In genomic region chr16:24568392-24568791, GRCh38 we compare ENCODE assay signal across 10 cellular contexts. TPM values are rescaled to one million over a fixed set of nuclear protein-coding genes. Genes with fewer than 3 reads are reported as not detected.
DNase-seq lines count a peak whose midpoint lies in the region; ATAC-seq, FAIRE-seq and TF ChIP-seq lines count a peak whose summit lies in the region.
"Had no signal": no experiment of that assay in that cellular context is flagged by ENCODE, and none has a peak within 500 bp of the region (broad histone marks: within the 10 kb centered on the region; RNA-seq: fewer than 3 reads in every experiment).

No MANE protein-coding gene starts in this region.

- POLR2A ChIA-PET in HepG2 (lab: Yijun Ruan, JAX), result no interaction called here

- BruUV-seq in HepG2 (replicated peaks; lab: Mats Ljungman, UMichigan), result no TSS peak

- TF ChIP-seq EP300 in HepG2 (IDR thresholded peaks at IDR 0.05; ENCODE audit: low read depth in 2 of 2, low read length in 2 of 2), result no peak
- TF ChIP-seq EP300 in HepG2 (CRISPR knock-in tag; IDR thresholded peaks at IDR 0.05; ENCODE audit: borderline replicate concordance), result no peak

- no peak overlapping the region for H3T11ph ChIP-seq in H9 (ENCODE audit: low read length)

- no peak overlapping the region for H2BK5ac ChIP-seq in H9 (ENCODE audit: insufficient read length, low read length)

- no peak for TF ChIP-seq POLR2A in HepG2 (IDR thresholded peaks at IDR 0.05; ENCODE audit: insufficient read depth in 1 of 2, low read depth in 2 of 2, low read length in 2 of 2)

- WGBS in HepG2 (ENCODE audit: low lambda C conversion rate), result 95% methylated on average over 4 of the region's 4 CpGs
- no CpG with 5 or more reads among the region's 4 CpGs for WGBS in H9 (ENCODE audit: extremely low coverage, insufficient read length, low lambda C conversion rate)

- H3K9ac ChIP-seq in KMS-11 (no peak overlapping the region), HepG2 (ENCODE audit: insufficient read depth, low read depth, low read length) (no peak overlapping the region), H9 (ENCODE audit: extremely low read depth, insufficient read length, low read length) (no peak overlapping the region)

- no peak overlapping the region for H3K4me3 ChIP-seq in KMS-11 (IDR thresholded peaks at IDR 0.05; ENCODE audit: insufficient read depth, low read depth, low read length)
- no peak overlapping the region for H3K4me3 ChIP-seq in HepG2 (replicated peaks in 1 of 3; ENCODE audit: insufficient read depth in 1 of 3, low read depth in 2 of 3, low read length in 3 of 3)

- H3K14ac ChIP-seq in H9 (ENCODE audit: insufficient read depth, low read length), result no peak overlapping the region

- H2BK12ac ChIP-seq in H9 (ENCODE audit: insufficient read length, low read depth, low read length), result no peak overlapping the region

- H3K9me3 Mint-ChIP-seq in H9, result peaks cover 21 to 28% of the 10 kb centered on the region in 2 experiments

- H4K20me1 ChIP-seq in KMS-11 (ENCODE audit: insufficient read depth), result no peaks in the 10 kb centered on the region
- no peaks in the 10 kb centered on the region for H4K20me1 ChIP-seq in HepG2 (ENCODE audit: insufficient read depth, low read length)
- H4K20me1 ChIP-seq in H9 (ENCODE audit: control insufficient read depth, insufficient read depth, insufficient read length), result no peaks in the 10 kb centered on the region

- H3K79me1 ChIP-seq in H9 (ENCODE audit: insufficient read depth, low read depth, low read length, poor library complexity, severe bottlenecking), result no peaks in the 10 kb centered on the region

- H3K4me3 Mint-ChIP-seq in H9, result no peak overlapping the region
- H3K4me3 Mint-ChIP-seq: activated naive CD8-positive, alpha-beta T cell treated with anti-CD3 and anti-CD28 coated beads, Interleukin-2, amount 10 ng/mL, durations not matched to agents 7 days and 5 days; WTC11 had no signal

- H3K36me3 ChIP-seq in KMS-11 (ENCODE audit: insufficient read depth), result peaks cover 37% of the 10 kb centered on the region
- H3K36me3 ChIP-seq in HepG2 (replicated peaks in 1 of 2; ENCODE audit: control insufficient read depth in 1 of 2, insufficient read depth in 2 of 2, low read length in 2 of 2), result peaks cover 31 to 77% of the 10 kb centered on the region in 2 experiments

- H4K91ac ChIP-seq in H9 (ENCODE audit: insufficient read length, low read depth, low read length), result no peak overlapping the region

- ATAC-seq in HepG2, result no peak
- ATAC-seq: WTC11 had no signal

- no peak overlapping the region for H3K18ac ChIP-seq in H9 (ENCODE audit: insufficient read length, low read depth, low read length)

- H4K5ac ChIP-seq in H9 (ENCODE audit: insufficient read length, low read depth, low read length), result no peak overlapping the region

- no peak for FAIRE-seq in HepG2 (lab: Jason Lieb, UNC)

- no peak overlapping the region for H2AFZ ChIP-seq in KMS-11 (ENCODE audit: low read depth)
- no peak overlapping the region for H2AFZ ChIP-seq in HepG2 (ENCODE audit: low read length)
- H2AFZ ChIP-seq in H9 (ENCODE audit: low read length), result no peak overlapping the region

- H3K9me3 ChIP-seq in HepG2 (ENCODE audit: low read length), result no peaks in the 10 kb centered on the region
- H3K9me3 ChIP-seq in H9 (ENCODE audit: control insufficient read depth, low read depth, low read length), result no peaks in the 10 kb centered on the region

- H3K56ac ChIP-seq in H9 (ENCODE audit: insufficient read length, low read depth, low read length), result no peak overlapping the region

- peak; percentile 9 for DNase-seq in AG20443 (ENCODE audit: low spot score)
- peak; percentile 38 for DNase-seq in astrocyte of the hippocampus (ENCODE audit: low read depth, low spot score)
- no peak for DNase-seq in HepG2 (ENCODE audit: low spot score)
- no peak for DNase-seq in NOMO-1 treated with DMSO at 0.1 percent for 48 hours (lab: John Stamatoyannopoulos, UW; ENCODE audit: unreplicated experiment)
- no peak for DNase-seq in effector CD8-positive, alpha-beta T cell (lab: John Stamatoyannopoulos, UW)
- no peak for DNase-seq in H9
- no peak for DNase-seq in NCI-H1092 (lab: John Stamatoyannopoulos, UW)
- DNase-seq: activated naive CD8-positive, alpha-beta T cell treated with anti-CD3 and anti-CD28 coated beads, Interleukin-2, amount 10 ng/mL, durations not matched to agents 7 days and 5 days had no signal

- no peak overlapping the region for H3K27ac ChIP-seq in KMS-11
- no peak overlapping the region for H3K27ac ChIP-seq in HepG2 (ENCODE audit: extremely low read length, insufficient read depth, low read length)
- H3K27ac ChIP-seq in H9 (ENCODE audit: insufficient read length, low read depth, low read length), result no peak overlapping the region

- H3K79me2 ChIP-seq in KMS-11 (ENCODE audit: insufficient read depth, low read depth), result no peaks in the 10 kb centered on the region
- no peaks in the 10 kb centered on the region for H3K79me2 ChIP-seq in HepG2 (ENCODE audit: insufficient read depth, low read length)
- no peaks in the 10 kb centered on the region for H3K79me2 ChIP-seq in H9 (ENCODE audit: insufficient read depth, low read length)

- no peaks in the 10 kb centered on the region for H3K4me1 Mint-ChIP-seq in H9
- H3K4me1 Mint-ChIP-seq: WTC11 had no signal

- no peak overlapping the region for H3K4ac ChIP-seq in H9 (ENCODE audit: low read depth, low read length)

- H2BK120ac ChIP-seq in H9 (ENCODE audit: low read depth, low read length, poor library complexity, severe bottlenecking), result no peak overlapping the region

- peak; percentile 12; the same call in 1 of the 2 replicates for TF ChIP-seq CTCF in KMS-11 (conservative IDR thresholded peaks at IDR 0.05; ENCODE audit: low read depth, low read length)
- TF ChIP-seq CTCF in HepG2 (CRISPR knock-in tag; IDR thresholded peaks at IDR 0.05), result 0 out of 2 replicates have a peak, but pooled peaks have one; percentile 20
- TF ChIP-seq CTCF in H9 (conservative IDR thresholded peaks at IDR 0.05), result no peak; the same call in 2 of the 3 replicates

- intact Hi-C loops in HepG2 (cut with micrococcal nuclease; ENCODE audit: unreplicated experiment), result no loop called here

- in situ Hi-C loops in HepG2 (cut with HindIII; ENCODE audit: extremely low pct_ligation_motif_present, low pct_unique_long_range_greater_than_20kb), result no loop called here

- H3K4me1 ChIP-seq in KMS-11 (ENCODE audit: low read depth, poor library complexity, severe bottlenecking) (no peaks in the 10 kb centered on the region), HepG2 (ENCODE audit: insufficient read depth, low read length) (no peaks in the 10 kb centered on the region), H9 (ENCODE audit: insufficient read depth, low read length) (no peaks in the 10 kb centered on the region)

- no peak overlapping the region for H3K4me2 ChIP-seq in KMS-11
- H3K4me2 ChIP-seq in HepG2 (ENCODE audit: low read depth, low read length), result no peak overlapping the region
- H3K4me2 ChIP-seq in H9 (ENCODE audit: insufficient read depth, insufficient read length, low read length), result no peak overlapping the region

- H2AK5ac ChIP-seq in H9 (ENCODE audit: insufficient read length, low read length), result no peak overlapping the region

- H3K23me2 ChIP-seq in H9 (ENCODE audit: insufficient read length, low read depth, low read length, poor library complexity, severe bottlenecking), result no peaks in the 10 kb centered on the region

- H3K27me3 ChIP-seq in KMS-11 (ENCODE audit: insufficient read depth, low read depth) (no peaks in the 10 kb centered on the region), HepG2 (ENCODE audit: control insufficient read depth in 1 of 2, insufficient read depth in 2 of 2, low read length in 2 of 2) (no peaks in the 10 kb centered on the region), H9 (ENCODE audit: insufficient read depth, low read length) (no peaks in the 10 kb centered on the region)

- peaks cover 76 to 96% (median 89%) of the 10 kb centered on the region in 3 experiments for H3K36me3 Mint-ChIP-seq in H9 (ENCODE audit: insufficient read depth in 1 of 3, low read depth in 3 of 3)

- no peak overlapping the region for H3K23ac ChIP-seq in H9 (ENCODE audit: insufficient read length, low read depth, low read length)

- H2BK20ac ChIP-seq in H9 (ENCODE audit: low read depth, low read length, poor library complexity, severe bottlenecking), result no peak overlapping the region

- no peaks in the 10 kb centered on the region for H3K27me3 Mint-ChIP-seq in H9 (ENCODE audit: low read depth)
- H3K27me3 Mint-ChIP-seq: activated naive CD8-positive, alpha-beta T cell treated with anti-CD3 and anti-CD28 coated beads, Interleukin-2, amount 10 ng/mL, durations not matched to agents 7 days and 5 days had no signal

- no peak for TF ChIP-seq RAD21 in HepG2 (CRISPR knock-in tag; IDR thresholded peaks at IDR 0.05)

- no peak overlapping the region for H2BK15ac ChIP-seq in H9 (ENCODE audit: low read depth, low read length)

- H4K8ac ChIP-seq in H9 (replicated peaks; ENCODE audit: insufficient read length, low read depth, low read length), result no peak overlapping the region

- CTCF ChIA-PET in HepG2 (lab: Yijun Ruan, JAX; ENCODE audit: low intra/inter-chr PET ratio, low total read pairs), result interaction anchor here (1.1 kb wide), 1 partner anchor 232 kb away, joined by 4 read pairs; no protein-coding TSS in a partner anchor

- no peak overlapping the region for H3K27ac Mint-ChIP-seq in H9
- H3K27ac Mint-ChIP-seq: activated naive CD8-positive, alpha-beta T cell treated with anti-CD3 and anti-CD28 coated beads, Interleukin-2, amount 10 ng/mL, durations not matched to agents 7 days and 5 days; WTC11 had no signal

RNA-seq across cellular contexts. Expression of gene RBBP6, which starts 29.0 kb away (rescaled TPM):
- 37.1 and 45.0 TPM in 2 replicates for total RNA-seq in HepG2 (2016; rRNA removed; fragmentation: Illumina TruSeq; extraction: Trizol)
- 5.3 and 7.1 TPM in 2 replicates for total RNA-seq in HepG2 (2016; cell fraction: cytosol; rRNA removed; fragmentation: Illumina TruSeq; extraction: Trizol; ENCODE audit: low read depth)
- 37.1 and 40.4 TPM in 2 replicates for total RNA-seq in HepG2 (2016; cell fraction: insoluble cytoplasmic fraction; rRNA removed; fragmentation: Illumina TruSeq; extraction: Trizol)
- total RNA-seq in HepG2 (2016; cell fraction: membrane; rRNA removed; fragmentation: Illumina TruSeq; extraction: Trizol), result 16.1 and 20.2 TPM in 2 replicates
- 100 TPM in 2 replicates for total RNA-seq in HepG2 (2016; cell fraction: nucleus; rRNA removed; fragmentation: Illumina TruSeq; extraction: Trizol)
- polyA plus RNA-seq in HepG2 (2011; rRNA removed), result 54.6 and 70.9 TPM in 2 replicates
- polyA plus RNA-seq in HepG2 (2011; cell fraction: cytosol; rRNA removed), result 20.1 and 29.0 TPM in 2 replicates
- polyA plus RNA-seq in HepG2 (2011; cell fraction: nucleus; rRNA removed), result 53.4 and 70.4 TPM in 2 replicates
- 46.6 and 50.5 TPM in 2 replicates for polyA plus RNA-seq in HepG2 (2012)
- polyA plus RNA-seq in HepG2 (2016; cell fraction: cytosol; fragmentation: Illumina TruSeq; extraction: Trizol; ENCODE audit: low read depth), result 4.2 and 4.3 TPM in 2 replicates
- polyA plus RNA-seq in HepG2 (2016; cell fraction: insoluble cytoplasmic fraction; fragmentation: Illumina TruSeq; extraction: Trizol; ENCODE audit: low read depth), result 48.3 and 54.3 TPM in 2 replicates
- 11.1 and 13.9 TPM in 2 replicates for polyA plus RNA-seq in HepG2 (2016; cell fraction: membrane; fragmentation: Illumina TruSeq; extraction: Trizol; ENCODE audit: low read depth)
- 129 and 135 TPM in 2 replicates for polyA plus RNA-seq in HepG2 (2016; cell fraction: nucleus; fragmentation: Illumina TruSeq; extraction: Trizol; ENCODE audit: insufficient read depth, low read depth)
- polyA minus RNA-seq in HepG2 (2011; rRNA and poly(A)+ RNA removed; ENCODE audit: low replicate concordance), result 37.4 and 45.1 TPM in 2 replicates
- polyA minus RNA-seq in HepG2 (2011; cell fraction: cytosol; rRNA and poly(A)+ RNA removed), result 20.8 and 30.1 TPM in 2 replicates
- polyA minus RNA-seq in HepG2 (2011; cell fraction: nucleus; rRNA and poly(A)+ RNA removed), result 289 and 299 TPM in 2 replicates
- 52.3 and 54.8 TPM in 2 replicates for total RNA-seq in H9 (2021)

Comparison
In these comparisons a context has a peak if more than half of its experiments do, and no peak if none do; other contexts are left out.
1. DNase-seq: peak in AG20443 (single experiment) and astrocyte of the hippocampus (single experiment); none in HepG2 (single experiment), NOMO-1 treated with DMSO at 0.1 percent for 48 hours (single experiment), effector CD8-positive, alpha-beta T cell (single experiment), H9 (single experiment) and NCI-H1092 (single experiment).